ENCODE assay signal across 2 cellular contexts in the genomic region with DNA sequence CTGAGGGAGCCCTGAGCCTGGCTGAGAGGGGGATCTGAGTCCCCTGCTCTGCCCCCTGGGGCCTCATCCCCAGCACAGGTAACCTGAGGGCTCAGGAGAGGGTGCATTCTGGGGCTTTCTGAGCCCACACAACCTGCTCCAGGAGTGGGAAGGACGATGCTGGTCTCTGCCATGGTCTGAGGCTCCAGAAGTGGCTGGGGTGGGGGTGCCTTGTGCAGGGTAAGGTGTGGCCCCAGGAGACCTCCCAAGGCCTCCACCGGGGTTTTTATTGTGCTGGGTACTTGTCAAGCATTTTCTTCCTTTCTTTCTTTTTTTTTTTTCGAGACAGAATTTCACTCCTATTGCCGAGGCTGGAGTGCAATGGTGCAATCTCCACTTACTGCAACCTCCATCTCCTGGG.
TF ChIP-seq lines count a peak whose summit lies in the region.

No MANE protein-coding gene starts in this region.

TF ChIP-seq in HEK293T, 16 proteins besides CTCF, POLR2A, EP300 and RAD21:
- TF ChIP-seq SP1 (IDR thresholded peaks at IDR 0.05): no peak
- TF ChIP-seq ARNT (IDR thresholded peaks at IDR 0.05): no peak
- no peak for TF ChIP-seq FOXA1 (IDR thresholded peaks at IDR 0.05)
- TF ChIP-seq, protein P1, sequence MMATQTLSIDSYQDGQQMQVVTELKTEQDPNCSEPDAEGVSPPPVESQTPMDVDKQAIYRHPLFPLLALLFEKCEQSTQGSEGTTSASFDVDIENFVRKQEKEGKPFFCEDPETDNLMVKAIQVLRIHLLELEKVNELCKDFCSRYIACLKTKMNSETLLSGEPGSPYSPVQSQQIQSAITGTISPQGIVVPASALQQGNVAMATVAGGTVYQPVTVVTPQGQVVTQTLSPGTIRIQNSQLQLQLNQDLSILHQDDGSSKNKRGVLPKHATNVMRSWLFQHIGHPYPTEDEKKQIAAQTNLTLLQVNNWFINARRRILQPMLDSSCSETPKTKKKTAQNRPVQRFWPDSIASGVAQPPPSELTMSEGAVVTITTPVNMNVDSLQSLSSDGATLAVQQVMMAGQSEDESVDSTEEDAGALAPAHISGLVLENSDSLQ (IDR thresholded peaks at IDR 0.05): no peak
- TF ChIP-seq CTBP1 (IDR thresholded peaks at IDR 0.05; ENCODE audit: borderline replicate concordance): no peak
- TF ChIP-seq BHLHE40 (IDR thresholded peaks at IDR 0.05; ENCODE audit: borderline replicate concordance): no peak

TF ChIP-seq in SK-N-SH, 30 proteins besides CTCF, POLR2A, EP300 and RAD21:
- TF ChIP-seq TAF1 (IDR thresholded peaks at IDR 0.05; ENCODE audit: borderline replicate concordance, low read depth, low read length) (no peak), RFX5 (IDR thresholded peaks at IDR 0.05; ENCODE audit: low read length) (no peak), IRF3 (IDR thresholded peaks at IDR 0.05; ENCODE audit: low read depth, low read length) (no peak), GABPA (IDR thresholded peaks at IDR 0.05; ENCODE audit: low read depth) (no peak), RCOR1 (IDR thresholded peaks at IDR 0.05; ENCODE audit: low read length) (no peak), YY1 (IDR thresholded peaks at IDR 0.05; ENCODE audit: low read depth) (no peak), JUND (IDR thresholded peaks at IDR 0.05) (no peak), TCF12 (IDR thresholded peaks at IDR 0.05) (no peak), RXRA (IDR thresholded peaks at IDR 0.05; ENCODE audit: borderline replicate concordance, low read depth) (no peak), CHD2 (IDR thresholded peaks at IDR 0.05; ENCODE audit: low read length, partially characterized antibody) (no peak), ELF1 (IDR thresholded peaks at IDR 0.05) (no peak), SMC3 (IDR thresholded peaks at IDR 0.05; ENCODE audit: low read depth, low read length) (no peak), FOXM1 (IDR thresholded peaks at IDR 0.05; ENCODE audit: low read depth) (no peak), FOXJ3 (CRISPR knock-in tag; IDR thresholded peaks at IDR 0.05) (no peak), POLR2AphosphoS5 (IDR thresholded peaks at IDR 0.05; ENCODE audit: low read depth, low read length) (no peak), PBX3 (IDR thresholded peaks at IDR 0.05) (no peak), MAX (IDR thresholded peaks at IDR 0.05; ENCODE audit: low read depth) (no peak), FOSL2 (IDR thresholded peaks at IDR 0.05; ENCODE audit: borderline replicate concordance, low read depth) (no peak)
- TF ChIP-seq, protein P2, sequence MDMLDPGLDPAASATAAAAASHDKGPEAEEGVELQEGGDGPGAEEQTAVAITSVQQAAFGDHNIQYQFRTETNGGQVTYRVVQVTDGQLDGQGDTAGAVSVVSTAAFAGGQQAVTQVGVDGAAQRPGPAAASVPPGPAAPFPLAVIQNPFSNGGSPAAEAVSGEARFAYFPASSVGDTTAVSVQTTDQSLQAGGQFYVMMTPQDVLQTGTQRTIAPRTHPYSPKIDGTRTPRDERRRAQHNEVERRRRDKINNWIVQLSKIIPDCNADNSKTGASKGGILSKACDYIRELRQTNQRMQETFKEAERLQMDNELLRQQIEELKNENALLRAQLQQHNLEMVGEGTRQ (IDR thresholded peaks at IDR 0.05; ENCODE audit: borderline replicate concordance, low read depth, low read length): no peak
- TF ChIP-seq, protein P3, sequence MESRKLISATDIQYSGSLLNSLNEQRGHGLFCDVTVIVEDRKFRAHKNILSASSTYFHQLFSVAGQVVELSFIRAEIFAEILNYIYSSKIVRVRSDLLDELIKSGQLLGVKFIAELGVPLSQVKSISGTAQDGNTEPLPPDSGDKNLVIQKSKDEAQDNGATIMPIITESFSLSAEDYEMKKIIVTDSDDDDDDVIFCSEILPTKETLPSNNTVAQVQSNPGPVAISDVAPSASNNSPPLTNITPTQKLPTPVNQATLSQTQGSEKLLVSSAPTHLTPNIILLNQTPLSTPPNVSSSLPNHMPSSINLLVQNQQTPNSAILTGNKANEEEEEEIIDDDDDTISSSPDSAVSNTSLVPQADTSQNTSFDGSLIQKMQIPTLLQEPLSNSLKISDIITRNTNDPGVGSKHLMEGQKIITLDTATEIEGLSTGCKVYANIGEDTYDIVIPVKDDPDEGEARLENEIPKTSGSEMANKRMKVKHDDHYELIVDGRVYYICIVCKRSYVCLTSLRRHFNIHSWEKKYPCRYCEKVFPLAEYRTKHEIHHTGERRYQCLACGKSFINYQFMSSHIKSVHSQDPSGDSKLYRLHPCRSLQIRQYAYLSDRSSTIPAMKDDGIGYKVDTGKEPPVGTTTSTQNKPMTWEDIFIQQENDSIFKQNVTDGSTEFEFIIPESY (IDR thresholded peaks at IDR 0.05; ENCODE audit: borderline replicate concordance, low read depth): no peak
